Comparison of ENCODE assay signal across 7 cellular contexts in the genomic region with DNA sequence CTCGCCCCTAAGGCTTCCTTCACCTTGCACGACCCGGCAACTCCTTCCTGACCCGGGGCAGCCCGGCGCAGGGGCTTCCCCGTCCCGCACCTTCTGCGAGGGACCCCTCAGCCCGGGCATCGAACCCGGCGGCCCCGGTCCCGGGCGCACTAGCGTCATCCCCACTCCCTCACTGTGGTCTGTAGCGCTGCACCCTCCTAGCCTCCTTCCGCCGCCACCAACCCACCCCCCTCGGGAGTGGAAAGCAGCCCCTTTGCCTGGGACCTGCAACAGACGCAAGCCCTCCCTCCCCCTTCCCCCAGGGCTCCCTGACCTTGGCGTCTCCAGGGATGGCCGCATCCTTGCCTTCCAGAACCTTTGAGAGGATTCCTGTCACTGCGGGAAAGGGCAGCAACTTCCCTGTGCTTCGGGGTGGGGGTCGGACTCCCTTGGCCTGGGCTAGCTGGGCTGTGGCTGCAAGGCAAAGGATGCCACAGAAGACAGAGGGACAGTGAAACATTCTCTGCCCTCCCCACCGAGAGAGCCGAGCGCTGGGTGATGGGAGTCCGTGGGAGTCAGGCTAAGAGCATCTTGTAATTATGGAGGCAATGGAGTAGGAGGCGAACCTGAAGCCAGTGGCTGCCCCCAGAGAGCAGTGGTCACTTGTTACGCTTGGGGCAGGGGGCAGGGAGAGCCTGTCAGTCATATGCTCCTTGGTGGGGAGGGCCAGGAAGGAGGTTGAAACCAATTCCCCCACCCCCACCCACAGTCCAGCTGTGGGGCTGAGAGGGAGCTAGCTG. TPM values are rescaled to one million over a fixed set of nuclear protein-coding genes. Genes with fewer than 3 reads are reported as not detected.
DNase-seq lines count a peak whose midpoint lies in the region; ATAC-seq and TF ChIP-seq lines count a peak whose summit lies in the region.

No MANE protein-coding gene starts in this region.

- H3K4me1 Mint-ChIP-seq in naive thymus-derived CD8-positive, alpha-beta T cell = peaks cover 13 to 18% (median 13%) of the 10 kb centered on the region in 4 donors

- TF ChIP-seq CTCF in GM10266 (IDR thresholded peaks at IDR 0.05; ENCODE audit: control insufficient read depth, insufficient read depth, low read depth, missing control alignments) = no peak
- TF ChIP-seq CTCF in LNCaP clone FGC (IDR thresholded peaks at IDR 0.05; ENCODE audit: control insufficient read depth, extremely low read depth, insufficient read depth) = no peak

- H3K27ac ChIP-seq in aorta (ENCODE audit: low read depth in 1 of 2, low read length in 2 of 2) = no peak overlapping the region

- ATAC-seq in naive thymus-derived CD8-positive, alpha-beta T cell = peak; percentile 65 to 67
- ATAC-seq in aorta (ENCODE audit: low FRiP score) = no peak

- intact Hi-C loops in aorta (cut with DNase I) = no loop called here

- H3K27ac Mint-ChIP-seq in naive thymus-derived CD8-positive, alpha-beta T cell = peak overlapping the region in 3 of 10 donors; percentile 25 to 29 (median 27)

- peak overlapping the region; percentile 52 to 81 (median 72) for H3K4me3 Mint-ChIP-seq in naive thymus-derived CD8-positive, alpha-beta T cell

- H3K27me3 Mint-ChIP-seq in naive thymus-derived CD8-positive, alpha-beta T cell = peaks cover 1 to 20% (median 13%) of the 10 kb centered on the region in 5 donors

- POLR2A ChIA-PET in naive thymus-derived CD8-positive, alpha-beta T cell (lab: Charles Lee) = interaction anchor here (0.5 to 1.7 kb wide), 4 partner anchors 10 to 395 kb away, joined by 3 to 7 read pairs (median 4); no protein-coding TSS in a partner anchor

- no peaks in the 10 kb centered on the region for H3K9me3 ChIP-seq in aorta (ENCODE audit: control insufficient read depth, low read length)

- H3K9me3 Mint-ChIP-seq in naive thymus-derived CD8-positive, alpha-beta T cell = no peaks in the 10 kb centered on the region

- H3K4me1 ChIP-seq in aorta (ENCODE audit: control insufficient read depth in 1 of 2, insufficient read depth in 2 of 2, low read length in 2 of 2) = no peaks in the 10 kb centered on the region

- peak; percentile 67 for DNase-seq in GM10266 (ENCODE audit: extremely low spot score)
- no peak for DNase-seq in LNCaP clone FGC (ENCODE audit: low read depth)
- DNase-seq in ecto neural progenitor cell (ENCODE audit: low spot score) = peak; percentile 58
- DNase-seq in naive thymus-derived CD8-positive, alpha-beta T cell = peak in 4 of 10 donors; percentile 13 to 29 (median 18)
- no peak for DNase-seq in aorta
- no peak for DNase-seq in SHP77 treated with DMSO at 0.1 percent for 48 hours (lab: John Stamatoyannopoulos, UW)
- DNase-seq in activated CD4-positive, alpha-beta T cell treated with anti-CD3 and anti-CD28 coated beads, Interleukin-2, amount 50 U/mL, for 48 hours = no peak

- H3K36me3 ChIP-seq in aorta (ENCODE audit: control insufficient read depth in 1 of 2, insufficient read depth in 2 of 2, low read length in 1 of 2) = peaks cover 0 to 15% of the 10 kb centered on the region in 2 donors

- H3K4me3 ChIP-seq in LNCaP clone FGC (ENCODE audit: low read depth, low read length) (peak overlapping the region; percentile 85), aorta (ENCODE audit: low read length in 2 of 2) (peak overlapping the region in 1 of 2 donors; percentile 55)

- peaks cover 5 to 36% (median 28%) of the 10 kb centered on the region in 3 donors for H3K36me3 Mint-ChIP-seq in naive thymus-derived CD8-positive, alpha-beta T cell

- 5 to 8% methylated on average over 31 to 33 of the region's 33 CpGs for WGBS in aorta, 2 donors

- H3K27me3 ChIP-seq in aorta (ENCODE audit: control insufficient read depth in 1 of 2, insufficient read depth in 2 of 2, low read length in 1 of 2) = no peaks in the 10 kb centered on the region

RNA-seq across cellular contexts. Expression of gene TMEM132A, which starts 0.8 kb away (rescaled TPM):
- total RNA-seq in naive thymus-derived CD8-positive, alpha-beta T cell = under 1 TPM in 1 of 2 experiments, not detected in 1; 0.88 TPM
- not detected for polyA plus RNA-seq in naive thymus-derived CD8-positive, alpha-beta T cell
- 1 to 10 TPM; 4.5 to 8.9 TPM for total RNA-seq in aorta
- 1 to 10 TPM; 1.6 to 2.5 TPM for polyA plus RNA-seq in aorta

RNA-seq across cellular contexts. Expression of gene TMEM109, which starts 11.1 kb away (rescaled TPM):
- total RNA-seq in naive thymus-derived CD8-positive, alpha-beta T cell = 10 to 100 TPM; 52.4 to 60.5 TPM
- 100 to 1,000 TPM; 216 to 295 (median 272) TPM for polyA plus RNA-seq in naive thymus-derived CD8-positive, alpha-beta T cell
- 100 to 1,000 TPM; 105 to 127 TPM for total RNA-seq in aorta
- polyA plus RNA-seq in aorta = 100 to 1,000 TPM in 1 of 2 donors, 10 to 100 TPM in 1; 82.4 to 148 TPM

RNA-seq across cellular contexts. Expression of gene PRPF19, which starts 18.7 kb away (rescaled TPM):
- 10 to 100 TPM; 94.0 to 98.8 TPM for total RNA-seq in naive thymus-derived CD8-positive, alpha-beta T cell
- 10 to 100 TPM; 14.2 to 19.5 (median 17.8) TPM for polyA plus RNA-seq in naive thymus-derived CD8-positive, alpha-beta T cell
- total RNA-seq in aorta = 10 to 100 TPM; 47.7 to 55.6 TPM
- polyA plus RNA-seq in aorta = 10 to 100 TPM; 31.3 to 39.2 TPM

RNA-seq across cellular contexts. Expression of gene SLC15A3, which starts 26.9 kb away (rescaled TPM):
- 10 to 100 TPM; 13.6 to 14.9 TPM for total RNA-seq in naive thymus-derived CD8-positive, alpha-beta T cell
- polyA plus RNA-seq in naive thymus-derived CD8-positive, alpha-beta T cell = 1 to 10 TPM in 2 of 3 donors, under 1 TPM in 1; 0.90 to 3.4 (median 1.0) TPM
- 10 to 100 TPM; 35.4 to 47.8 TPM for total RNA-seq in aorta
- polyA plus RNA-seq in aorta = 10 to 100 TPM; 21.2 to 36.4 TPM

RNA-seq across cellular contexts. Expression of gene CD6, which starts 46.4 kb away (rescaled TPM):
- total RNA-seq in naive thymus-derived CD8-positive, alpha-beta T cell = 100 to 1,000 TPM; 384 to 405 TPM
- polyA plus RNA-seq in naive thymus-derived CD8-positive, alpha-beta T cell = 100 to 1,000 TPM; 150 to 199 (median 153) TPM
- 1 to 10 TPM; 1.6 to 2.2 TPM for total RNA-seq in aorta
- 1 to 10 TPM; 1.3 TPM for polyA plus RNA-seq in aorta

Comparison
In these comparisons a context has a peak if more than half of its experiments do, and no peak if none do; other contexts are left out.
1. DNase-seq: peak in GM10266 (single experiment) and ecto neural progenitor cell (single experiment); none in LNCaP clone FGC (single experiment), aorta (0 of 2), SHP77 treated with DMSO at 0.1 percent for 48 hours (single experiment) and activated CD4-positive, alpha-beta T cell treated with anti-CD3 and anti-CD28 coated beads, Interleukin-2, amount 50 U/mL, for 48 hours (0 of 2).